1 cellular context compared by ENCODE assay signal in the genomic region with DNA sequence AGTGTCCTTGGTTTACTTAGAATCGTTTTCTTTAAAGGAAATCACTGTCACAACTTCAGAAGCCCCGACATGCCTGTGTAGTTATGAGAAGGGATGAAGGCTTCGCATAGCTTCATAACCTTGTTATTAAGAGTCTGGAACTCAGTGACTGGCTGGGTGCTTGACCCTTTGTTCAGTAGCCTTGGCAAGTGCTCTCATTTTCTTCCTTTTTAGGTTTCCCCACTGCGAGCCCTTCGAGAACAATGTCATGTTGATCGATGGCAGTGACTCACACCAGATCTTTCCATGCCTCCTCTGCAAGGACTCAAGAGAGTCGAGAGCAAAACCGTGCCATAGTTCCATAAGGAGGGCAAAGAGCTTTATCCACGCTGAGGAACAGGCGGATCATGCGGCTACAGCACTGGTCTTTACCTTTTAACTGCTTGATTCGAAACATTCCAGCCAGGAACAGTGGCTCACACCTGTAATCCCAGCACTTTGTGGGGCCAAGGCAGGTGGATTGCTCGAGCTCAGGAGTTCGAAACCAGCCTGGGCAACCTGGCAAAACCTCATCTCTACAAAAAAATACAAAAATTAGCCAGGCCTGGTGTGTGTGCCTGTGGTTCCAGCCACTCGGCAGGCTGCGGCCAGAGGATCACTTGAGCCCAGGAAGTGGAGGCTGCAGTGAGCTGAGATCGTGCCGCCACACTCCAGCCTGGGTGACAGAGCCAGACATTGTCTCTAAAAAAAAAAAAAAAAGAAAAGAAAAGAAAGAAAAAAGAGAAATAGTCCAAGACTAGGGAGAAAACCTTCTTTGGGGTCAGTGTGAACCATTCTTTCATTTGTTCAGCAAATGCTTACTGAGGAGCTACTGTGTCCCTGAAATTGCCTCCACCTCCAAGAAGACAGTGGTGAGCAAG.
A peak's percentile ranks its signal among the peaks of the same experiment; 100 is the strongest.
TF ChIP-seq lines count a peak whose summit lies in the region.

No MANE protein-coding gene starts in this region.

TF ChIP-seq in endothelial cell of umbilical vein, 7 proteins besides CTCF, POLR2A, EP300 and RAD21 (continued from another document):
- TF ChIP-seq JUN (IDR thresholded peaks at IDR 0.05; ENCODE audit: borderline replicate concordance, insufficient read depth, insufficient read length, low read depth) = peak; percentile 87
- peak; percentile 49 for TF ChIP-seq POLR2AphosphoS5 (IDR thresholded peaks at IDR 0.05; ENCODE audit: insufficient read depth, low read depth, low read length)
- no peak for TF ChIP-seq EZH2 (IDR thresholded peaks at IDR 0.05; ENCODE audit: borderline replicate concordance, low read depth, low read length, severe bottlenecking)
